9 cellular contexts compared by ENCODE assay signal in the genomic region with DNA sequence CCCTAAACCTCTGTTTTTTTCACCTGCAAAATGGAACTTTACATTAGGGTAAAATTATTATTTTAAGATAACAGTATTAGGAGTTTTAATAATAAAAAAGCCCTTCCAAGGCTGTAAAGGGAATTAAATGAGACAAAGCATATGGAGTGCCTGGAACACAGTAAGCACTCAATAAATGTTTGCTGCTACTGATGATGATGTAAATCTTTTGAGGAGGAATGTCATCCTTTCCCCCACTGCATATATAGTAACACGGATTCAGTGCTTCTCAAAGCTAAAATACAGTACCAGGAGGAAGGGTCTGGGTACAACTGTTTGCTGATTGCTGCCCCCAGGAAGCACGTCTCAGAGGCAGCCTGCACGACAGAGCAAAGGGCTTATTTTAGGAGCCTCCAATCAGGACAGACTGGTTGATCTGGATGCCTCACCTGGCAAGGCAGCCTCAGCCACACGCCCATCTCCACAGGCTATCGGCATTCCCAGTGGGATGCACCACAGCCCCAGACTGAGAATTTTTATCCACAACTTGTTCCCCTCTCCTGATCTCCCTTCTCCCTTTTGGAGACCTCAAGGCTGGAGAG.
DNase-seq lines count a peak whose midpoint lies in the region; ATAC-seq and TF ChIP-seq lines count a peak whose summit lies in the region.
"Had no signal": no experiment of that assay in that cellular context is flagged by ENCODE, and none has a peak within 500 bp of the region (broad histone marks: within the 10 kb centered on the region; RNA-seq: fewer than 3 reads in every experiment).

No MANE protein-coding gene starts in this region.

- intact Hi-C loops in colonic mucosa (cut with DNase I): no loop called here

- POLR2A ChIA-PET in naive thymus-derived CD8-positive, alpha-beta T cell (lab: Charles Lee): no interaction called here

- peaks cover 6% of the 10 kb centered on the region for H3K4me1 ChIP-seq in colonic mucosa
- no peaks in the 10 kb centered on the region for H3K4me1 ChIP-seq in urinary bladder (ENCODE audit: insufficient read depth)

- no peak for ATAC-seq in naive thymus-derived CD8-positive, alpha-beta T cell

- H3K4me3 Mint-ChIP-seq in naive thymus-derived CD8-positive, alpha-beta T cell: no peak overlapping the region

- no peak overlapping the region for H3K27ac Mint-ChIP-seq in naive thymus-derived CD8-positive, alpha-beta T cell

- TF ChIP-seq CTCF in colonic mucosa (IDR thresholded peaks at IDR 0.05): no peak

- H3K27ac ChIP-seq in colonic mucosa: peak overlapping the region; percentile 60
- H3K27ac ChIP-seq in urinary bladder (ENCODE audit: low read depth): peak overlapping the region; percentile 81

- H3K27me3 ChIP-seq in colonic mucosa: no peaks in the 10 kb centered on the region

- DNase-seq in NCI-H748 (lab: John Stamatoyannopoulos, UW; ENCODE audit: unreplicated experiment): peak; percentile 21
- DNase-seq in NCI-H748 treated with DMSO at 0.1 percent for 48 hours (lab: John Stamatoyannopoulos, UW): no peak
- peak; percentile 72 for DNase-seq in colonic mucosa
- peak; percentile 45 for DNase-seq in mucosa of gallbladder (ENCODE audit: low spot score)
- no peak for DNase-seq in naive thymus-derived CD8-positive, alpha-beta T cell
- DNase-seq in occipital lobe (lab: John Stamatoyannopoulos, UW): no peak
- DNase-seq in anterior cingulate cortex (lab: John Stamatoyannopoulos, UW): no peak
- DNase-seq: activated gamma-delta T cell had no signal

- H3K27me3 Mint-ChIP-seq in naive thymus-derived CD8-positive, alpha-beta T cell: peaks cover 2 to 27% (median 8%) of the 10 kb centered on the region in 5 donors

- no peaks in the 10 kb centered on the region for H3K36me3 Mint-ChIP-seq in naive thymus-derived CD8-positive, alpha-beta T cell

- H3K4me3 ChIP-seq in colonic mucosa (no peak overlapping the region), urinary bladder (ENCODE audit: low read depth, low read length) (no peak overlapping the region)

- no peaks in the 10 kb centered on the region for H3K9me3 Mint-ChIP-seq in naive thymus-derived CD8-positive, alpha-beta T cell

- peaks cover 0 to 4% (median 1%) of the 10 kb centered on the region in 4 donors for H3K4me1 Mint-ChIP-seq in naive thymus-derived CD8-positive, alpha-beta T cell

- H3K9me3 ChIP-seq in colonic mucosa: no peaks in the 10 kb centered on the region

- 44% methylated on average over 5 of the region's 5 CpGs for WGBS in urinary bladder

- peak overlapping the region in 1 of 2 donors; percentile 53 for H3K9ac ChIP-seq in colonic mucosa (ENCODE audit: low read depth in 2 of 2, low read length in 2 of 2)

- no peaks in the 10 kb centered on the region for H3K36me3 ChIP-seq in colonic mucosa
- H3K36me3 ChIP-seq in urinary bladder (ENCODE audit: insufficient read depth): no peaks in the 10 kb centered on the region

Comparison
In these comparisons a context has a peak if more than half of its experiments do, and no peak if none do; other contexts are left out.
1. DNase-seq: peak in NCI-H748 (single experiment), colonic mucosa (single experiment) and mucosa of gallbladder (single experiment); none in NCI-H748 treated with DMSO at 0.1 percent for 48 hours (single experiment), naive thymus-derived CD8-positive, alpha-beta T cell (0 of 10), occipital lobe (single experiment) and anterior cingulate cortex (0 of 58).